Comparison of ENCODE assay signal across 1 cellular context in the genomic region with DNA sequence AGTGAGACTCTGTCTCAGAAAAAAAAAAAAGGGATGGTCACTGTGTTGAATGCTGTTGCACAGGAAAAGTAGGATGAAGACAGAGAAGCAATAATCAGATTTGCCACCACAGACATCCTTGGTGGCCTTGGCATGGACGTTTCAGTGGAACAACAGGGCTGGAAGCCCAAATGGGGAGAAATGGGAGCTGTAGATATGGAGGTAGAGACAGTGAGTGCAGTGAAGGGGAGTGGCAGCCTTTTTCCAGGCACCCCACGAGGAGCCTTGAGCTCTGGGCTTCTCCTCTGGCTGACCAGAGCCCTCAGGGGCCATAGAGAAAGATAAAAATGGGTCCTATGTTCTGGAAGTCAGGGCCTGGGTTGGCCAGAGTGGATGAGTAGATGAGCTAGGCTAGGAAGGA.
TF ChIP-seq lines count a peak whose summit lies in the region.

No MANE protein-coding gene starts in this region.

TF ChIP-seq in WTC11, 78 proteins besides CTCF, POLR2A, EP300 and RAD21 (continued from another document):
- TF ChIP-seq, protein P1, sequence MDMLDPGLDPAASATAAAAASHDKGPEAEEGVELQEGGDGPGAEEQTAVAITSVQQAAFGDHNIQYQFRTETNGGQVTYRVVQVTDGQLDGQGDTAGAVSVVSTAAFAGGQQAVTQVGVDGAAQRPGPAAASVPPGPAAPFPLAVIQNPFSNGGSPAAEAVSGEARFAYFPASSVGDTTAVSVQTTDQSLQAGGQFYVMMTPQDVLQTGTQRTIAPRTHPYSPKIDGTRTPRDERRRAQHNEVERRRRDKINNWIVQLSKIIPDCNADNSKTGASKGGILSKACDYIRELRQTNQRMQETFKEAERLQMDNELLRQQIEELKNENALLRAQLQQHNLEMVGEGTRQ (CRISPR knock-in tag; IDR thresholded peaks at IDR 0.05), result no peak
- TF ChIP-seq, protein P2, sequence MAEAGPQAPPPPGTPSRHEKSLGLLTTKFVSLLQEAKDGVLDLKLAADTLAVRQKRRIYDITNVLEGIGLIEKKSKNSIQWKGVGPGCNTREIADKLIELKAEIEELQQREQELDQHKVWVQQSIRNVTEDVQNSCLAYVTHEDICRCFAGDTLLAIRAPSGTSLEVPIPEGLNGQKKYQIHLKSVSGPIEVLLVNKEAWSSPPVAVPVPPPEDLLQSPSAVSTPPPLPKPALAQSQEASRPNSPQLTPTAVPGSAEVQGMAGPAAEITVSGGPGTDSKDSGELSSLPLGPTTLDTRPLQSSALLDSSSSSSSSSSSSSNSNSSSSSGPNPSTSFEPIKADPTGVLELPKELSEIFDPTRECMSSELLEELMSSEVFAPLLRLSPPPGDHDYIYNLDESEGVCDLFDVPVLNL (CRISPR knock-in tag; IDR thresholded peaks at IDR 0.05; ENCODE audit: borderline replicate concordance, low read depth), result no peak
- TF ChIP-seq ZNF416 (CRISPR knock-in tag; IDR thresholded peaks at IDR 0.05) (no peak), ATF1 (CRISPR knock-in tag; IDR thresholded peaks at IDR 0.05) (no peak)
